Comparison of ENCODE assay signal across 9 cellular contexts in the genomic region with DNA sequence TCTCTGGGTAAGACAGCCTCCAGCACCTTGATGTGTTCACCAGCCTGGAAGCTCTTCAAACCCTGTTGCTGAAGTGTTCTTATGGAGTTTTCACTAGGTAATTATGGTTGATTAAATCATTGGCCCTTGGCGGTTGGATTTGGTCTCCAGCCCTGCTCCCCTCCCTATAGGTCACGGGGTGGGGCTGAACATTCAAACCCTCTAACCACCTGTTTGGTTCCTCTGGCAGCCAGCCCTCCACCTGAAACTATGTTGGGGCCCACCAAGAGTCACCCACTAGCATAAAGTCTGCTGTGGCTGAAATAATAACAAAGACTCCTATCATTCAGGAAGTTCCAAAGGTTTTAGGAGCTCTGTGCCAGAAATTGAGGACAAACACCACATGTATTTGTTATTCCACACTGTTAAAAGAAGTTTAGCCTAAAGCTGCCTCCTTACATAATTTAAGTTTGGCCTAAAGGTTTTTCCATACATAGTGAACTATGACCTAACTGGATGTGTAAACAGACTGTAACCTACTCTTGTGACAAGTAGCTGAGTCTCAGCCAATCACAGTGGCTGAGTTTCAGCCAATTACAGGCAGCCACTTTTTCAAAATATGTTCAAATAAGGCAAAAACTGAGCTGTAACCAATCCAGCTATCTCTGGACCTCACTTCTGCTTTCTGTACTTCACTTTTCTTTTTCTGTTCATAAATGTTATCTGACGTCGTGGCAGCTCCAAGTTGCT. TPM values are rescaled to one million over a fixed set of nuclear protein-coding genes. Genes with fewer than 3 reads are reported as not detected.
DNase-seq lines count a peak whose midpoint lies in the region; ATAC-seq and TF ChIP-seq lines count a peak whose summit lies in the region.
"Had no signal": no experiment of that assay in that cellular context is flagged by ENCODE, and none has a peak within 500 bp of the region (broad histone marks: within the 10 kb centered on the region; RNA-seq: fewer than 3 reads in every experiment).

No MANE protein-coding gene starts in this region.

- H4K20me1 ChIP-seq in Loucy (ENCODE audit: insufficient read depth, low read length, poor library complexity, severe bottlenecking), result no peaks in the 10 kb centered on the region

- H3K79me2 ChIP-seq in Loucy (ENCODE audit: insufficient read depth, low read length), result no peaks in the 10 kb centered on the region

- POLR2A ChIA-PET in GM10248 (lab: Yijun Ruan, JAX), result no interaction called here

- no peaks in the 10 kb centered on the region for H3F3A ChIP-seq in Loucy (ENCODE audit: low read depth)

- no peak overlapping the region for H3K4me2 ChIP-seq in Loucy (ENCODE audit: low read depth, low read length, poor library complexity, severe bottlenecking)

- H2AFZ ChIP-seq in Loucy (ENCODE audit: low read length), result peak overlapping the region; percentile 46

- no peak for TF ChIP-seq CTCF in Loucy (conservative IDR thresholded peaks at IDR 0.05; ENCODE audit: low read length)
- no peak for TF ChIP-seq CTCF in stomach (IDR thresholded peaks at IDR 0.05)
- TF ChIP-seq CTCF in GM10248 (IDR thresholded peaks at IDR 0.05; ENCODE audit: control extremely low read depth, extremely low read depth, low read depth, missing control alignments), result no peak

- no peak for TF ChIP-seq EP300 in stomach (IDR thresholded peaks at IDR 0.05)

- H3K9me3 ChIP-seq in Loucy (ENCODE audit: insufficient read depth, low read depth, low read length) (no peaks in the 10 kb centered on the region), stomach (no peaks in the 10 kb centered on the region)
- H3K9me3 ChIP-seq: breast epithelium had no signal

- H3K9me2 ChIP-seq in Loucy (replicated peaks; ENCODE audit: low read depth, low read length), result no peaks in the 10 kb centered on the region

- H3K4me3 ChIP-seq in Loucy (ENCODE audit: low read length, poor library complexity, severe bottlenecking) (no peak overlapping the region), stomach (no peak overlapping the region)
- H3K4me3 ChIP-seq: breast epithelium had no signal

- ATAC-seq in GM21447 (IDR thresholded peaks at IDR 0.05; ENCODE audit: unreplicated experiment), result peak; percentile 58

- no peak overlapping the region for H3K9ac ChIP-seq in Loucy (ENCODE audit: low read depth, low read length, poor library complexity, severe bottlenecking)

- CTCF ChIA-PET in GM10248 (lab: Yijun Ruan, JAX), result interaction anchor here (1.1 to 4.0 kb wide), 8 partner anchors 9 to 163 kb away, joined by 3 to 14 read pairs (median 6); no protein-coding TSS in a partner anchor

- WGBS in stomach, 5 donors, result 30 to 53% (median 33%) methylated on average over 4 of the region's 4 CpGs

- H3K4me1 ChIP-seq in Loucy (ENCODE audit: insufficient read depth, low read length, poor library complexity, severe bottlenecking) (no peaks in the 10 kb centered on the region), stomach (peaks cover 10 to 52% (median 30%) of the 10 kb centered on the region in 4 donors)
- H3K4me1 ChIP-seq: breast epithelium had no signal

- intact Hi-C loops in stomach (cut with DNase I; ENCODE audit: low total_unique reads), result no loop called here

- H3K27ac ChIP-seq in stomach, result peak overlapping the region; percentile 52 to 76 (median 67)

- H3K27me3 ChIP-seq in Loucy (ENCODE audit: insufficient read depth, low read length, poor library complexity, severe bottlenecking) (no peaks in the 10 kb centered on the region), stomach (no peaks in the 10 kb centered on the region)
- H3K27me3 ChIP-seq: breast epithelium had no signal

- TF ChIP-seq POLR2A in stomach (IDR thresholded peaks at IDR 0.05), result no peak

- DNase-seq in globus pallidus (ENCODE audit: low spot score) (peak; percentile 20), stomach (no peak), GM19240 (ENCODE audit: insufficient read length, low spot score) (no peak), GM10248 (ENCODE audit: extremely low spot score) (no peak), SW 1271 (lab: John Stamatoyannopoulos, UW) (no peak), glomerular visceral epithelial cell (ENCODE audit: extremely low spot score) (no peak)

- no peaks in the 10 kb centered on the region for H3K36me3 ChIP-seq in Loucy (ENCODE audit: insufficient read depth, low read length)
- no peaks in the 10 kb centered on the region for H3K36me3 ChIP-seq in stomach
- H3K36me3 ChIP-seq: breast epithelium had no signal

RNA-seq across cellular contexts. Expression of a gene that starts 34.8 kb away (rescaled TPM):
- total RNA-seq in stomach, result not detected
- polyA plus RNA-seq in stomach, result not detected
- total RNA-seq: breast epithelium had no signal
